ENCODE assay signal across 14 cellular contexts in the genomic region with DNA sequence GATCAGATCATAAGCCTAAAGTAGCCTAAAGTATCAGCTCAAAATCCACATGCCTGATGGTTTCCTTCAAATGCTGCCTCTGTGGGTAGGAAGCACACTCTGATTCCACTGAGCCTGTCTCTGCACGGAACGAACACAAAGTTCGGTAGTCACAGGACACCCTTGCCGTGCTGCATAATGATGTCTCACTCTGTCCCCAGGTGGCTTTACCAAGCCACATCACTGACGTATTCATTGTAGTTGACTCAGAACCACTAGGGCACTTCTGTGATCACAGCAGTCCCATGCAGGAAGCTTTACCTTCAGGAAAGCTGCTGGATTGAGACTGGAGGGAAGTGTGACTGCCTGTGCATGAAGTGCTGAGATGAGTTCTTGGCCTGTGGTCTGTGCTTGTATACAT.
DNase-seq lines count a peak whose midpoint lies in the region; ATAC-seq and TF ChIP-seq lines count a peak whose summit lies in the region.
"Had no signal": no experiment of that assay in that cellular context is flagged by ENCODE, and none has a peak within 500 bp of the region (broad histone marks: within the 10 kb centered on the region; RNA-seq: fewer than 3 reads in every experiment).

No MANE protein-coding gene starts in this region.

- H3K9ac ChIP-seq in OCI-LY1 (ENCODE audit: low read length), result no peak overlapping the region
- H3K9ac ChIP-seq: BLaER1 treated with 17β-estradiol and CSF1 and Interleukin-3, amounts not matched to agents 10 nM and 100 nM had no signal

- no peaks in the 10 kb centered on the region for H3F3A ChIP-seq in OCI-LY1 (ENCODE audit: insufficient read depth, low read length)

- no peak overlapping the region for H2AFZ ChIP-seq in OCI-LY1 (ENCODE audit: low read length)

- H3K36me3 Mint-ChIP-seq in nephron progenitor cell (ENCODE audit: low read depth), result peaks cover 59% of the 10 kb centered on the region
- peaks cover 0 to 3% of the 10 kb centered on the region in 2 donors for H3K36me3 Mint-ChIP-seq in activated naive CD4-positive, alpha-beta T cell treated with anti-CD3 and anti-CD28 coated beads, Interleukin-2, amount 50 U/mL, for 72 hours

- no peaks in the 10 kb centered on the region for H3K9me3 ChIP-seq in OCI-LY1 (ENCODE audit: low read length)
- no peaks in the 10 kb centered on the region for H3K9me3 ChIP-seq in psoas muscle
- no peaks in the 10 kb centered on the region for H3K9me3 ChIP-seq in heart right ventricle

- H3K27me3 ChIP-seq in OCI-LY1 (ENCODE audit: insufficient read depth, low read length) (no peaks in the 10 kb centered on the region), psoas muscle (ENCODE audit: insufficient read depth in 3 of 3, low read length in 2 of 3) (no peaks in the 10 kb centered on the region), heart right ventricle (no peaks in the 10 kb centered on the region)
- H3K27me3 ChIP-seq: BLaER1 treated with 17β-estradiol and CSF1 and Interleukin-3, amounts not matched to agents 10 nM and 100 nM had no signal

- peak overlapping the region; percentile 42 for H3K27ac ChIP-seq in OCI-LY1 (ENCODE audit: low read depth, low read length, poor library complexity, severe bottlenecking)
- no peak overlapping the region for H3K27ac ChIP-seq in psoas muscle
- no peak overlapping the region for H3K27ac ChIP-seq in heart right ventricle
- H3K27ac ChIP-seq: BLaER1 treated with 17β-estradiol and CSF1 and Interleukin-3, amounts not matched to agents 10 nM and 100 nM had no signal

- ATAC-seq in psoas muscle, result peak in 3 of 4 donors; percentile 37 to 62 (median 59)
- ATAC-seq in activated naive CD4-positive, alpha-beta T cell treated with anti-CD3 and anti-CD28 coated beads, Interleukin-2, amount 50 U/mL, for 72 hours, result no peak
- ATAC-seq in heart right ventricle, result no peak

- peaks cover 5% of the 10 kb centered on the region for H3K27me3 Mint-ChIP-seq in nephron progenitor cell (ENCODE audit: low read depth, poor library complexity)
- H3K27me3 Mint-ChIP-seq: CD4-positive, CD25-positive, alpha-beta regulatory T cell had no signal

- intact Hi-C loops in psoas muscle (cut with DNase I), result no loop called here
- intact Hi-C loops in heart right ventricle (cut with DNase I), result no loop called here

- H3K36me3 ChIP-seq in OCI-LY1 (ENCODE audit: insufficient read depth, low read length), result peaks cover 53% of the 10 kb centered on the region
- H3K36me3 ChIP-seq in psoas muscle (ENCODE audit: insufficient read depth in 1 of 2, low read depth in 1 of 2), result peaks cover 3 to 11% of the 10 kb centered on the region in 2 donors
- peaks cover 0 to 48% (median 0%) of the 10 kb centered on the region in 9 donors for H3K36me3 ChIP-seq in heart right ventricle

- DNase-seq in glomerular visceral epithelial cell (ENCODE audit: extremely low spot score) (peak; percentile 22), nephron progenitor cell (no peak), psoas muscle (no peak), heart right ventricle (no peak), NCI-H187 (lab: John Stamatoyannopoulos, UW) (no peak)
- no peak for DNase-seq in activated naive CD4-positive, alpha-beta T cell treated with anti-CD3 and anti-CD28 coated beads, Interleukin-2, amount 50 U/mL, for 72 hours (ENCODE audit: low spot score in 2 of 2)
- no peak for DNase-seq in activated naive CD4-positive, alpha-beta T cell (lab: John Stamatoyannopoulos, UW)
- DNase-seq: ACHN; CD4-positive, CD25-positive, alpha-beta regulatory T cell; DMS53; GOT3; H9 had no signal

- H3K4me1 ChIP-seq in OCI-LY1 (ENCODE audit: insufficient read depth, low read length, severe bottlenecking), result peaks cover 14% of the 10 kb centered on the region
- H3K4me1 ChIP-seq in psoas muscle, result peaks cover 5% of the 10 kb centered on the region
- H3K4me1 ChIP-seq in heart right ventricle, result peaks cover 0 to 11% (median 3%) of the 10 kb centered on the region in 9 donors

- H3K9me3 Mint-ChIP-seq in nephron progenitor cell, result no peaks in the 10 kb centered on the region
- no peaks in the 10 kb centered on the region for H3K9me3 Mint-ChIP-seq in activated naive CD4-positive, alpha-beta T cell treated with anti-CD3 and anti-CD28 coated beads, Interleukin-2, amount 50 U/mL, for 72 hours
- H3K9me3 Mint-ChIP-seq: CD4-positive, CD25-positive, alpha-beta regulatory T cell; H9 had no signal

- H3K4me3 Mint-ChIP-seq in nephron progenitor cell, result no peak overlapping the region
- H3K4me3 Mint-ChIP-seq: CD4-positive, CD25-positive, alpha-beta regulatory T cell; H9 had no signal

- H3K27ac Mint-ChIP-seq in nephron progenitor cell, result peak overlapping the region; percentile 67
- H3K27ac Mint-ChIP-seq in activated naive CD4-positive, alpha-beta T cell treated with anti-CD3 and anti-CD28 coated beads, Interleukin-2, amount 50 U/mL, for 72 hours, result no peak overlapping the region
- H3K27ac Mint-ChIP-seq: CD4-positive, CD25-positive, alpha-beta regulatory T cell had no signal

- no peaks in the 10 kb centered on the region for H3K9me2 ChIP-seq in OCI-LY1 (ENCODE audit: low read depth, low read length)

- H4K20me1 ChIP-seq in OCI-LY1 (ENCODE audit: insufficient read depth, low read length), result no peaks in the 10 kb centered on the region

- H3K4me3 ChIP-seq in OCI-LY1 (ENCODE audit: low read depth, low read length, poor library complexity, severe bottlenecking) (no peak overlapping the region), psoas muscle (no peak overlapping the region), heart right ventricle (no peak overlapping the region)
- H3K4me3 ChIP-seq: BLaER1 treated with 17β-estradiol and CSF1 and Interleukin-3, amounts not matched to agents 10 nM and 100 nM had no signal

- H3K4me2 ChIP-seq in OCI-LY1 (ENCODE audit: low read length), result no peak overlapping the region
- H3K4me2 ChIP-seq: BLaER1 treated with 17β-estradiol and CSF1 and Interleukin-3, amounts not matched to agents 10 nM and 100 nM had no signal

- no peaks in the 10 kb centered on the region for H3K79me2 ChIP-seq in OCI-LY1 (ENCODE audit: insufficient read depth, low read length)

- no peak for TF ChIP-seq CTCF in OCI-LY1 (IDR thresholded peaks at IDR 0.05; ENCODE audit: low read length)
- TF ChIP-seq CTCF in nephron progenitor cell (IDR thresholded peaks at IDR 0.05), result no peak
- no peak for TF ChIP-seq CTCF in psoas muscle (IDR thresholded peaks at IDR 0.05)
- TF ChIP-seq CTCF in heart right ventricle (IDR thresholded peaks at IDR 0.05), result no peak

- H3K4me1 Mint-ChIP-seq in nephron progenitor cell, result peaks cover 14% of the 10 kb centered on the region

- WGBS in psoas muscle, 3 donors, result 87 to 91% (median 90%) methylated on average over 5 of the region's 5 CpGs
- WGBS in heart right ventricle, 2 donors, result 92 to 95% methylated on average over 5 of the region's 5 CpGs

Comparison
In these comparisons a context has a peak if more than half of its experiments do, and no peak if none do; other contexts are left out.
1. ATAC-seq: peak in psoas muscle (3 of 4); none in activated naive CD4-positive, alpha-beta T cell treated with anti-CD3 and anti-CD28 coated beads, Interleukin-2, amount 50 U/mL, for 72 hours (0 of 2) and heart right ventricle (0 of 8).